ENCODE assay signal across 26 cellular contexts in genomic region chr10:33298110-33298509, GRCh38. TPM values are rescaled to one million over a fixed set of nuclear protein-coding genes. Genes with fewer than 3 reads are reported as not detected.
A peak's percentile ranks its signal among the peaks of the same experiment; 100 is the strongest.
DNase-seq lines count a peak whose midpoint lies in the region; ATAC-seq and TF ChIP-seq lines count a peak whose summit lies in the region.
"Had no signal": no experiment of that assay in that cellular context is flagged by ENCODE, and none has a peak within 500 bp of the region (broad histone marks: within the 10 kb centered on the region; RNA-seq: fewer than 3 reads in every experiment).

No MANE protein-coding gene starts in this region.

- WGBS in aorta, 2 donors, result 41 to 43% methylated on average over 6 of the region's 6 CpGs

- H3K27me3 ChIP-seq in left ventricle myocardium inferior (ENCODE audit: low read depth), result no peaks in the 10 kb centered on the region
- no peaks in the 10 kb centered on the region for H3K27me3 ChIP-seq in right atrium auricular region
- H3K27me3 ChIP-seq in aorta (ENCODE audit: control insufficient read depth in 1 of 2, insufficient read depth in 2 of 2, low read length in 1 of 2), result no peaks in the 10 kb centered on the region
- H3K27me3 ChIP-seq in A673 (replicated peaks; ENCODE audit: insufficient read depth, low read depth, low read length, poor library complexity), result no peaks in the 10 kb centered on the region
- H3K27me3 ChIP-seq: suprapubic skin had no signal

- H3K4me3 ChIP-seq in left ventricle myocardium inferior, result peak overlapping the region; percentile 10
- no peak overlapping the region for H3K4me3 ChIP-seq in right atrium auricular region
- no peak overlapping the region for H3K4me3 ChIP-seq in aorta (ENCODE audit: low read length in 2 of 2)
- H3K4me3 ChIP-seq in A673 (ENCODE audit: low read depth, low read length, poor library complexity, severe bottlenecking), result no peak overlapping the region
- H3K4me3 ChIP-seq: K562, SK-N-MC, suprapubic skin had no signal

- H3K27me3 Mint-ChIP-seq in osteocyte (ENCODE audit: unreplicated experiment), result no peaks in the 10 kb centered on the region
- H3K27me3 Mint-ChIP-seq: activated naive CD8-positive, alpha-beta T cell treated with anti-CD3 and anti-CD28 coated beads for 36 hours; activated T-cell treated with anti-CD3 and anti-CD28 coated beads, Interleukin-2, amount 50 U/mL, for 24 hours had no signal

- no peak for ATAC-seq in left cardiac atrium
- ATAC-seq in aorta (ENCODE audit: low FRiP score), result peak; percentile 20
- no peak for ATAC-seq in HG03460 (IDR thresholded peaks at IDR 0.05; ENCODE audit: unreplicated experiment)
- no peak for ATAC-seq in GM19324 (IDR thresholded peaks at IDR 0.05; ENCODE audit: low FRiP score, unreplicated experiment)
- ATAC-seq: K562; naive thymus-derived CD4-positive, alpha-beta T cell had no signal

- H3K36me3 Mint-ChIP-seq in osteocyte (ENCODE audit: unreplicated experiment), result peaks cover 46% of the 10 kb centered on the region
- H3K36me3 Mint-ChIP-seq: activated naive CD8-positive, alpha-beta T cell treated with anti-CD3 and anti-CD28 coated beads for 36 hours; CD4-positive, alpha-beta memory T cell had no signal

- BruUV-seq in A673 (replicated peaks; lab: Mats Ljungman, UMichigan), result no TSS peak

- H3K27ac Mint-ChIP-seq in osteocyte (ENCODE audit: unreplicated experiment), result peak overlapping the region; percentile 93
- H3K27ac Mint-ChIP-seq: activated naive CD8-positive, alpha-beta T cell treated with anti-CD3 and anti-CD28 coated beads for 36 hours; activated T-cell treated with anti-CD3 and anti-CD28 coated beads, Interleukin-2, amount 50 U/mL, for 24 hours; CD4-positive, alpha-beta memory T cell; endodermal cell had no signal

- POLR2A ChIA-PET in A673 (lab: Charles Lee; ENCODE audit: low non-redundant PET), result no interaction called here

- H3K4me1 ChIP-seq in left ventricle myocardium inferior (peaks cover 100% of the 10 kb centered on the region), right atrium auricular region (peaks cover 0 to 86% of the 10 kb centered on the region in 2 donors), aorta (ENCODE audit: control insufficient read depth in 1 of 2, insufficient read depth in 2 of 2, low read length in 2 of 2) (peaks cover 1 to 10% of the 10 kb centered on the region in 2 donors), A673 (ENCODE audit: insufficient read depth, low read length, poor library complexity, severe bottlenecking) (peaks cover 9% of the 10 kb centered on the region)
- H3K4me1 ChIP-seq: suprapubic skin had no signal

- DNase-seq in left ventricle myocardium inferior, result no peak
- no peak for DNase-seq in left cardiac atrium
- DNase-seq in right atrium auricular region (ENCODE audit: low spot score), result no peak
- no peak for DNase-seq in osteocyte (ENCODE audit: extremely low spot score, unreplicated experiment)
- DNase-seq in aorta, result no peak
- DNase-seq in A673 (ENCODE audit: low spot score), result no peak
- DNase-seq: activated effector memory CD4-positive, alpha-beta T cell treated with anti-CD3 and anti-CD28 coated beads, Interleukin-2, amount 50 U/mL, for 16 hours; activated naive CD8-positive, alpha-beta T cell treated with anti-CD3 and anti-CD28 coated beads for 36 hours; activated T-cell treated with anti-CD3 and anti-CD28 coated beads, Interleukin-2, amount 50 U/mL, for 24 hours; anterior cingulate cortex; CD4-positive, alpha-beta memory T cell; DMS 273 treated with DMSO at 0.1 percent for 48 hours; endodermal cell; midbrain; naive thymus-derived CD4-positive, alpha-beta T cell; NCI-H1092 treated with DMSO at 0.1 percent for 48 hours; NCI-H187; NCI-H446 treated with DMSO at 0.1 percent for 48 hours; small intestine; stimulated activated naive CD4-positive, alpha-beta T cell; T-helper 1 cell had no signal

- H3K4me1 Mint-ChIP-seq in osteocyte (ENCODE audit: unreplicated experiment), result peaks cover 84% of the 10 kb centered on the region

- intact Hi-C loops in left ventricle myocardium inferior (cut with micrococcal nuclease), result no loop called here
- intact Hi-C loops in left cardiac atrium (cut with DNase I), result no loop called here
- intact Hi-C loops in aorta (cut with DNase I), result no loop called here
- intact Hi-C loops in A673 (cut with micrococcal nuclease; ENCODE audit: unreplicated experiment), result no loop called here

- H3K4me3 Mint-ChIP-seq in osteocyte (ENCODE audit: unreplicated experiment), result no peak overlapping the region
- H3K4me3 Mint-ChIP-seq: activated naive CD8-positive, alpha-beta T cell treated with anti-CD3 and anti-CD28 coated beads for 36 hours; activated T-cell treated with anti-CD3 and anti-CD28 coated beads, Interleukin-2, amount 50 U/mL, for 24 hours; CD4-positive, alpha-beta memory T cell; endodermal cell; naive thymus-derived CD4-positive, alpha-beta T cell had no signal

- H3K27ac ChIP-seq in left ventricle myocardium inferior (replicated peaks), result peak overlapping the region; percentile 83
- peak overlapping the region; percentile 49 to 54 for H3K27ac ChIP-seq in right atrium auricular region
- peak overlapping the region in 1 of 2 donors; percentile 82 for H3K27ac ChIP-seq in aorta (ENCODE audit: low read depth in 1 of 2, low read length in 2 of 2)
- H3K27ac ChIP-seq in A673 (ENCODE audit: low read depth, low read length, poor library complexity, severe bottlenecking), result no peak overlapping the region
- H3K27ac ChIP-seq: SK-N-MC, suprapubic skin had no signal

- CTCF ChIA-PET in A673 (lab: Charles Lee), result no interaction called here

- H3K9me3 ChIP-seq in left ventricle myocardium inferior (replicated peaks) (no peaks in the 10 kb centered on the region), right atrium auricular region (no peaks in the 10 kb centered on the region), aorta (ENCODE audit: control insufficient read depth, low read length) (no peaks in the 10 kb centered on the region), A673 (ENCODE audit: low read depth, low read length, poor library complexity, severe bottlenecking) (no peaks in the 10 kb centered on the region)
- H3K9me3 ChIP-seq: suprapubic skin had no signal

- TF ChIP-seq CTCF in left ventricle myocardium inferior (IDR thresholded peaks at IDR 0.05; ENCODE audit: borderline replicate concordance), result no peak
- TF ChIP-seq CTCF in right atrium auricular region (IDR thresholded peaks at IDR 0.05), result no peak
- no peak for TF ChIP-seq CTCF in osteocyte (IDR thresholded peaks at IDR 0.05)
- TF ChIP-seq CTCF in A673 (conservative IDR thresholded peaks at IDR 0.05; ENCODE audit: low read depth, low read length), result no peak

- peaks cover 20% of the 10 kb centered on the region for H3K36me3 ChIP-seq in left ventricle myocardium inferior
- H3K36me3 ChIP-seq in right atrium auricular region, result peaks cover 5% of the 10 kb centered on the region
- no peaks in the 10 kb centered on the region for H3K36me3 ChIP-seq in aorta (ENCODE audit: control insufficient read depth in 1 of 2, insufficient read depth in 2 of 2, low read length in 1 of 2)
- H3K36me3 ChIP-seq in A673 (ENCODE audit: insufficient read depth, low read length, poor library complexity, severe bottlenecking), result no peaks in the 10 kb centered on the region

- H3K9me3 Mint-ChIP-seq in osteocyte (ENCODE audit: unreplicated experiment), result no peaks in the 10 kb centered on the region
- H3K9me3 Mint-ChIP-seq: activated naive CD8-positive, alpha-beta T cell treated with anti-CD3 and anti-CD28 coated beads for 36 hours; activated T-cell treated with anti-CD3 and anti-CD28 coated beads, Interleukin-2, amount 50 U/mL, for 24 hours; CD4-positive, alpha-beta memory T cell; endodermal cell; naive thymus-derived CD4-positive, alpha-beta T cell had no signal

RNA-seq across cellular contexts. Expression of gene NRP1, which starts 36.4 kb away (rescaled TPM):
- total RNA-seq in left ventricle myocardium inferior, result 168 TPM
- total RNA-seq in left cardiac atrium, result 100 to 1,000 TPM; 110 to 121 TPM
- total RNA-seq in right atrium auricular region, result 10 to 100 TPM; 54.6 to 83.1 TPM
- 208 and 222 TPM in 2 replicates for total RNA-seq in osteocyte
- total RNA-seq in aorta, result 100 to 1,000 TPM; 111 to 221 TPM
- polyA plus RNA-seq in aorta, result 10 to 100 TPM; 19.2 to 52.9 TPM
- 31.7 and 32.8 TPM in 2 replicates for total RNA-seq in A673 (2021)
- polyA plus RNA-seq: CD4-positive, alpha-beta memory T cell; naive thymus-derived CD4-positive, alpha-beta T cell had no signal
